19 cellular contexts compared by ENCODE assay signal in the genomic region with DNA sequence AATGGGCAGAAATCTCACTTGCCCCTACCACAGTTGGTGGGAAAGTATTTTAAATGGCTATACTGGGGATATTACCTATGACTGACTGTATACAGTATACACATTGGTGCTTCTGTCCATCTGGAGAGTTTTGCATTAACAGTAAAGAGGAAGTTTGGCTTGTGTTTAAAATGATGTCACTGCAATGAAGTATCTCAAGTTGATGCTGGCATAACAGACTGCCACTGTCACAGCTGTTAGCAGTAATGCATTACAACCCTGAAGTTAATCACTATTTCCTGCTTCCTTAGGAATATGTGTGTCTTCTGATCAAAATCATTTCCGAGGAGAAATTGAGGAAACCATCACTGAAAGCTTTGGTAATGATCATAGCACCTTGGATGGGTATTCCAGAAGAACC. TPM values are rescaled to one million over a fixed set of nuclear protein-coding genes. Genes with fewer than 3 reads are reported as not detected.
A peak's percentile ranks its signal among the peaks of the same experiment; 100 is the strongest.
DNase-seq lines count a peak whose midpoint lies in the region; ATAC-seq and TF ChIP-seq lines count a peak whose summit lies in the region.
"Had no signal": no experiment of that assay in that cellular context is flagged by ENCODE, and none has a peak within 500 bp of the region (broad histone marks: within the 10 kb centered on the region; RNA-seq: fewer than 3 reads in every experiment).

No MANE protein-coding gene starts in this region.

- peaks cover 25% of the 10 kb centered on the region for H3K79me2 ChIP-seq in osteoblast (ENCODE audit: insufficient read depth, low read length)

- peaks cover 22% of the 10 kb centered on the region for H3K36me3 ChIP-seq in osteoblast (ENCODE audit: insufficient read depth, low read length)
- H3K36me3 ChIP-seq: thoracic aorta had no signal

- peak overlapping the region; percentile 93 for H3K4me2 ChIP-seq in osteoblast (ENCODE audit: insufficient read depth, low read length)

- H3K27ac ChIP-seq in epithelial cell of prostate (peak overlapping the region; percentile 92), osteoblast (ENCODE audit: low read depth, low read length) (peak overlapping the region; percentile 90)
- H3K27ac ChIP-seq: HL-60, thoracic aorta had no signal

- no peak overlapping the region for H2AFZ ChIP-seq in osteoblast (ENCODE audit: low read length)

- H3K27me3 ChIP-seq in osteoblast (ENCODE audit: insufficient read depth, low read length): no peaks in the 10 kb centered on the region

- TF ChIP-seq CTCF in osteoblast (IDR thresholded peaks at IDR 0.05; ENCODE audit: extremely low read depth, low read depth, low read length): no peak

- H3K4me3 ChIP-seq in osteoblast (ENCODE audit: insufficient read depth, low read length): peak overlapping the region; percentile 96
- H3K4me3 ChIP-seq: thoracic aorta had no signal

- peaks cover 49% of the 10 kb centered on the region for H3K4me1 ChIP-seq in osteoblast (ENCODE audit: insufficient read depth, low read length)

- ATAC-seq in GM21825 (IDR thresholded peaks at IDR 0.05; ENCODE audit: unreplicated experiment): no peak
- ATAC-seq: activated CD4-positive, alpha-beta T cell treated with anti-CD3 and anti-CD28 coated beads for 36 hours; activated T-cell treated with anti-CD3 and anti-CD28 coated beads, Interleukin-2, amount 50 U/mL, for 72 hours; left lobe of liver had no signal

- peak; percentile 22 for DNase-seq in DMS53 (lab: John Stamatoyannopoulos, UW)
- peak; percentile 1 for DNase-seq in MV-4-11 (lab: John Stamatoyannopoulos, UW)
- no peak for DNase-seq in epithelial cell of prostate (ENCODE audit: low read depth, low spot score)
- DNase-seq in osteoblast (ENCODE audit: insufficient read length, low spot score, missing footprints): peak; percentile 45
- no peak for DNase-seq in NCI-H2171 treated with DMSO at 0.1 percent for 48 hours (lab: John Stamatoyannopoulos, UW)
- DNase-seq in stimulated activated CD4-positive, alpha-beta T cell treated with anti-CD3 and anti-CD28 coated beads, Interleukin-4, amount 100 ng/mL, for 1 hour: no peak
- DNase-seq in GM19238 (ENCODE audit: insufficient read length, low spot score): no peak
- DNase-seq: activated CD4-positive, alpha-beta T cell treated with anti-CD3 and anti-CD28 coated beads for 36 hours; activated T-cell treated with anti-CD3 and anti-CD28 coated beads, Interleukin-2, amount 50 U/mL, for 72 hours; anterior cingulate cortex; DMS 273 treated with DMSO at 0.1 percent for 48 hours; effector CD8-positive, alpha-beta T cell; head of caudate nucleus; NCI-H2107; T-helper 1 cell had no signal

- no peaks in the 10 kb centered on the region for H4K20me1 ChIP-seq in osteoblast (ENCODE audit: insufficient read depth, low read length)

- H3K9me3 ChIP-seq in osteoblast (ENCODE audit: low read depth, low read length): no peaks in the 10 kb centered on the region
- H3K9me3 ChIP-seq: thoracic aorta had no signal

RNA-seq across cellular contexts. Expression of a gene that starts 1.9 kb away (rescaled TPM):
- total RNA-seq in osteoblast: 50.7 and 66.2 TPM in 2 replicates
- total RNA-seq: activated CD4-positive, alpha-beta T cell treated with anti-CD3 and anti-CD28 coated beads for 36 hours; activated T-cell treated with anti-CD3 and anti-CD28 coated beads, Interleukin-2, amount 50 U/mL, for 72 hours had no signal

Comparison
In these comparisons a context has a peak if more than half of its experiments do, and no peak if none do; other contexts are left out.
1. DNase-seq: peak in DMS53 (single experiment), MV-4-11 (single experiment) and osteoblast (single experiment); none in epithelial cell of prostate (single experiment), NCI-H2171 treated with DMSO at 0.1 percent for 48 hours (single experiment), stimulated activated CD4-positive, alpha-beta T cell treated with anti-CD3 and anti-CD28 coated beads, Interleukin-4, amount 100 ng/mL, for 1 hour (single experiment) and GM19238 (single experiment).